In genomic region chr6:46438245-46438644, GRCh38 we compare ENCODE assay signal across 11 cellular contexts. TPM values are rescaled to one million over a fixed set of nuclear protein-coding genes. Genes with fewer than 3 reads are reported as not detected.
"Had no signal": no experiment of that assay in that cellular context is flagged by ENCODE, and none has a peak within 500 bp of the region (broad histone marks: within the 10 kb centered on the region; RNA-seq: fewer than 3 reads in every experiment).

No MANE protein-coding gene starts in this region.

- DNase-seq: activated CD4-positive, CD25-positive, alpha-beta regulatory T cell; activated naive CD4-positive, alpha-beta T cell treated with anti-CD3 and anti-CD28 coated beads, Interleukin-2, amount 50 U/mL, for 16 hours; adrenal gland; esophagus squamous epithelium; islet precursor cell; midbrain; naive B cell; right lobe of liver; stimulated activated naive CD4-positive, alpha-beta T cell; T-helper 17 cell; upper lobe of left lung had no signal

- H3K27me3 ChIP-seq: adrenal gland, esophagus squamous epithelium, right lobe of liver, upper lobe of left lung had no signal

- H3K36me3 ChIP-seq: adrenal gland, esophagus squamous epithelium, right lobe of liver, upper lobe of left lung had no signal

- H3K9me3 ChIP-seq: adrenal gland, esophagus squamous epithelium, right lobe of liver, upper lobe of left lung had no signal

- H3K4me3 ChIP-seq: adrenal gland, esophagus squamous epithelium, right lobe of liver, upper lobe of left lung had no signal

- H3K4me1 ChIP-seq: adrenal gland, right lobe of liver, upper lobe of left lung had no signal

- H3K27ac ChIP-seq: adrenal gland, esophagus squamous epithelium, right lobe of liver, upper lobe of left lung had no signal

RNA-seq across cellular contexts. Expression of gene RCAN2, which starts 53.0 kb away (rescaled TPM):
- total RNA-seq: T-helper 17 cell had no signal
